ENCODE assay signal across 8 cellular contexts in the genomic region with DNA sequence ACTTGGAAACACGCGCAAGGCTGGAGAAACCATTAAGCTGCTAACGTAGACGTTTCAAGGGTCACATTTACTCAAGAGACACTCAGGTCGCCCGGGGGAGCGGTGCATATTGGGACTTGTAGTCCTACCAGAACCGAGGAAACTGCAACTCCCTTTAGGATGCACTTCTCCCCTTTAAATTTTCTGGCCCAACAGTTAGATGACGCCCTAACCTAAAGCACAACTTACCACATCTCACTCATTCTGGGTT. TPM values are rescaled to one million over a fixed set of nuclear protein-coding genes. Genes with fewer than 3 reads are reported as not detected.
A peak's percentile ranks its signal among the peaks of the same experiment; 100 is the strongest.
DNase-seq lines count a peak whose midpoint lies in the region; ATAC-seq, FAIRE-seq and TF ChIP-seq lines count a peak whose summit lies in the region.

No MANE protein-coding gene starts in this region.

- H3K4me2 ChIP-seq in Loucy (ENCODE audit: low read depth, low read length, poor library complexity, severe bottlenecking) (peak overlapping the region; percentile 79), keratinocyte (ENCODE audit: control insufficient read depth, extremely low read depth, insufficient read depth, low read depth, low read length) (peak overlapping the region; percentile 79)

- TF ChIP-seq CTCF in Loucy (conservative IDR thresholded peaks at IDR 0.05; ENCODE audit: low read length) (no peak), ascending aorta (IDR thresholded peaks at IDR 0.05) (no peak), keratinocyte (optimal IDR thresholded peaks at IDR 0.05 in 1 of 3, IDR thresholded peaks at IDR 0.05 in 1 of 3, conservative IDR thresholded peaks at IDR 0.05 in 1 of 3; ENCODE audit: extremely low read depth in 1 of 3, insufficient read depth in 2 of 3, low read length in 3 of 3) (peak in 1 of 3 experiments; percentile 14)

- H4K20me1 ChIP-seq in Loucy (ENCODE audit: insufficient read depth, low read length, poor library complexity, severe bottlenecking) (peaks cover under 1% of the 10 kb centered on the region), keratinocyte (ENCODE audit: control insufficient read depth, extremely low read depth, insufficient read depth, low read length) (no peaks in the 10 kb centered on the region)

- H2AFZ ChIP-seq in Loucy (ENCODE audit: low read length) (peak overlapping the region; percentile 99), keratinocyte (ENCODE audit: control insufficient read depth, low read length) (peak overlapping the region; percentile 90)

- H3K9me3 Mint-ChIP-seq in stimulated activated memory B cell treated with anti-CD40 and anti-IgM and Interleukin-4, amounts not matched to agents 10 μg/mL and 1 μg/mL and 100 μg/mL, for 72 hours = no peaks in the 10 kb centered on the region

- H3K4me3 ChIP-seq in HAP-1 (peak overlapping the region; percentile 80), Loucy (ENCODE audit: low read length, poor library complexity, severe bottlenecking) (peak overlapping the region; percentile 80), ascending aorta (peak overlapping the region; percentile 69 to 97), keratinocyte (ENCODE audit: control insufficient read depth in 2 of 3, extremely low read depth in 1 of 3, insufficient read depth in 2 of 3, low read depth in 1 of 3, low read length in 3 of 3) (peak overlapping the region; percentile 90 to 98 (median 91))

- H3K4me1 ChIP-seq in HAP-1 (peaks cover 15% of the 10 kb centered on the region), Loucy (ENCODE audit: insufficient read depth, low read length, poor library complexity, severe bottlenecking) (peaks cover 10% of the 10 kb centered on the region), ascending aorta (peaks cover 0 to 26% of the 10 kb centered on the region in 2 donors), keratinocyte (ENCODE audit: control insufficient read depth, extremely low read depth, insufficient read depth, low read length) (peaks cover 10% of the 10 kb centered on the region)

- peaks cover 38% of the 10 kb centered on the region; the same call in 1 of the 2 replicates for H3K79me2 ChIP-seq in Loucy (ENCODE audit: insufficient read depth, low read length)
- peaks cover 17% of the 10 kb centered on the region for H3K79me2 ChIP-seq in keratinocyte (ENCODE audit: control insufficient read depth, insufficient read depth, low read length)

- H3K4me1 Mint-ChIP-seq in stimulated activated memory B cell treated with anti-CD40 and anti-IgM and Interleukin-4, amounts not matched to agents 10 μg/mL and 1 μg/mL and 100 μg/mL, for 72 hours = peaks cover 23% of the 10 kb centered on the region

- no peaks in the 10 kb centered on the region for H3K27me3 ChIP-seq in HAP-1 (ENCODE audit: low read depth)
- no peaks in the 10 kb centered on the region for H3K27me3 ChIP-seq in Loucy (ENCODE audit: insufficient read depth, low read length, poor library complexity, severe bottlenecking)
- no peaks in the 10 kb centered on the region for H3K27me3 ChIP-seq in ascending aorta
- H3K27me3 ChIP-seq in keratinocyte (ENCODE audit: control insufficient read depth, extremely low read depth, insufficient read depth, low read length) = no peaks in the 10 kb centered on the region

- intact Hi-C loops in ascending aorta (cut with DNase I) = loop anchor here (2.0 to 5.0 kb wide), 4 partner anchors 198 to 382 kb away; a partner anchor contains a TSS

- peaks cover 14% of the 10 kb centered on the region for H3K36me3 Mint-ChIP-seq in stimulated activated memory B cell treated with anti-CD40 and anti-IgM and Interleukin-4, amounts not matched to agents 10 μg/mL and 1 μg/mL and 100 μg/mL, for 72 hours

- H3F3A ChIP-seq in Loucy (ENCODE audit: low read depth) = no peaks in the 10 kb centered on the region

- dilution Hi-C loops in keratinocyte (cut with MboI; ENCODE audit: extremely low pct_ligation_motif_present, low sequenced_read_pairs) = no loop called here

- DNase-seq in NOMO-1 treated with DMSO at 0.1 percent for 48 hours (lab: John Stamatoyannopoulos, UW; ENCODE audit: unreplicated experiment) = peak; percentile 99
- DNase-seq in NOMO-1 treated with dmso at 0.1 percent for 144 hours (lab: John Stamatoyannopoulos, UW; ENCODE audit: unreplicated experiment) = no peak
- no peak for DNase-seq in HAP-1 (ENCODE audit: low spot score in 2 of 2)
- DNase-seq in ascending aorta (ENCODE audit: low spot score in 2 of 2) = no peak
- peak; percentile 82 for DNase-seq in keratinocyte (ENCODE audit: low read depth, low spot score)
- no peak for DNase-seq in hippocampal formation (lab: John Stamatoyannopoulos, UW)

- peak overlapping the region; percentile 96 to 99 for H3K27ac ChIP-seq in ascending aorta
- H3K27ac ChIP-seq in keratinocyte (ENCODE audit: control insufficient read depth, insufficient read depth, low read length) = peak overlapping the region; percentile 92

- H3K36me3 ChIP-seq in HAP-1 (replicated peaks) (no peaks in the 10 kb centered on the region), Loucy (ENCODE audit: insufficient read depth, low read length) (no peaks in the 10 kb centered on the region), ascending aorta (no peaks in the 10 kb centered on the region), keratinocyte (ENCODE audit: control insufficient read depth in 2 of 2, extremely low read depth in 1 of 2, insufficient read depth in 2 of 2, low read length in 2 of 2) (no peaks in the 10 kb centered on the region)

- no peaks in the 10 kb centered on the region for H3K9me1 ChIP-seq in keratinocyte (ENCODE audit: control insufficient read depth, extremely low read depth, insufficient read depth, low read length)

- peak overlapping the region; percentile 97 for H3K4me3 Mint-ChIP-seq in stimulated activated memory B cell treated with anti-CD40 and anti-IgM and Interleukin-4, amounts not matched to agents 10 μg/mL and 1 μg/mL and 100 μg/mL, for 72 hours

- peak overlapping the region; percentile 99 for H3K27ac Mint-ChIP-seq in stimulated activated memory B cell treated with anti-CD40 and anti-IgM and Interleukin-4, amounts not matched to agents 10 μg/mL and 1 μg/mL and 100 μg/mL, for 72 hours

- in situ Hi-C loops in HAP-1 (cut with MboI; ENCODE audit: low sequenced_read_pairs) = no loop called here

- ATAC-seq in stimulated activated memory B cell treated with anti-CD40 and anti-IgM and Interleukin-4, amounts not matched to agents 10 μg/mL and 1 μg/mL and 100 μg/mL, for 72 hours = peak; percentile 76

- FAIRE-seq in keratinocyte (lab: Jason Lieb, UNC) = no peak

- H3K9ac ChIP-seq in Loucy (ENCODE audit: low read depth, low read length, poor library complexity, severe bottlenecking) = peak overlapping the region; percentile 85
- peak overlapping the region; percentile 92 for H3K9ac ChIP-seq in keratinocyte (ENCODE audit: control insufficient read depth, extremely low read depth, insufficient read depth, low read length)

- no peaks in the 10 kb centered on the region for H3K27me3 Mint-ChIP-seq in stimulated activated memory B cell treated with anti-CD40 and anti-IgM and Interleukin-4, amounts not matched to agents 10 μg/mL and 1 μg/mL and 100 μg/mL, for 72 hours

- no peaks in the 10 kb centered on the region for H3K9me2 ChIP-seq in Loucy (replicated peaks; ENCODE audit: low read depth, low read length)

- no peaks in the 10 kb centered on the region for H3K9me3 ChIP-seq in HAP-1
- no peaks in the 10 kb centered on the region for H3K9me3 ChIP-seq in Loucy (ENCODE audit: insufficient read depth, low read depth, low read length)
- no peaks in the 10 kb centered on the region for H3K9me3 ChIP-seq in ascending aorta
- no peaks in the 10 kb centered on the region for H3K9me3 ChIP-seq in keratinocyte (ENCODE audit: control insufficient read depth, low read depth, low read length)

RNA-seq across cellular contexts. Expression of a gene that starts 0.4 kb away (rescaled TPM):
- 136 TPM for total RNA-seq in ascending aorta
- polyA plus RNA-seq in keratinocyte = 6.4 to 13.1 TPM (median 12.6 TPM) in 3 replicates
- 13.8 TPM for polyA plus RNA-seq in keratinocyte (2011; ENCODE audit: low read depth)
- 4.5 and 8.3 TPM in 2 replicates for polyA plus RNA-seq in keratinocyte (2011; cell fraction: cytosol; rRNA removed)
- 15.3 and 21.1 TPM in 2 replicates for polyA plus RNA-seq in keratinocyte (2011; cell fraction: nucleus; rRNA removed)
- 5.2 and 9.6 TPM in 2 replicates for polyA plus RNA-seq in keratinocyte (2012; ENCODE audit: low replicate concordance)
- 5.0 to 37.1 TPM (median 24.4 TPM) in 3 replicates for polyA minus RNA-seq in keratinocyte
- polyA minus RNA-seq in keratinocyte (2011; cell fraction: cytosol; rRNA and poly(A)+ RNA removed) = 9.4 TPM
- 33.6 and 77.4 TPM in 2 replicates for polyA minus RNA-seq in keratinocyte (2011; cell fraction: nucleus; rRNA and poly(A)+ RNA removed)

Comparison
In these comparisons a context has a peak if more than half of its experiments do, and no peak if none do; other contexts are left out.
1. DNase-seq: peak in NOMO-1 treated with DMSO at 0.1 percent for 48 hours (single experiment) and keratinocyte (single experiment); none in NOMO-1 treated with dmso at 0.1 percent for 144 hours (single experiment), HAP-1 (0 of 2), ascending aorta (0 of 2) and hippocampal formation (0 of 2).
2. Peak in every context shown above with its lines, with median percentiles within 50 percentile points of each other: H3K4me3 ChIP-seq.